8 cellular contexts compared by ENCODE assay signal in genomic region chr7:47180268-47180826, GRCh38.
DNase-seq lines count a peak whose midpoint lies in the region; ATAC-seq and TF ChIP-seq lines count a peak whose summit lies in the region.

No MANE protein-coding gene starts in this region.

- no peak overlapping the region for H3K9ac ChIP-seq in mammary epithelial cell (ENCODE audit: insufficient read depth, low read length)

- in situ Hi-C loops in mammary epithelial cell (cut with MboI; ENCODE audit: low sequenced_read_pairs in 2 of 2), result loop anchor here (10.0 kb wide), 1 partner anchor 1266 kb away; no protein-coding TSS in a partner anchor

- H3K4me2 ChIP-seq in mammary epithelial cell (ENCODE audit: insufficient read depth, low read depth, low read length), result no peak overlapping the region

- H3K27me3 ChIP-seq in cardiac muscle cell (no peaks in the 10 kb centered on the region), mammary epithelial cell (ENCODE audit: insufficient read depth, low read length) (no peaks in the 10 kb centered on the region), tibial artery (no peaks in the 10 kb centered on the region)

- no peaks in the 10 kb centered on the region for H3K9me3 ChIP-seq in cardiac muscle cell (ENCODE audit: low read depth)
- no peaks in the 10 kb centered on the region for H3K9me3 ChIP-seq in mammary epithelial cell (replicated peaks; ENCODE audit: insufficient read depth, low read length)
- no peaks in the 10 kb centered on the region for H3K9me3 ChIP-seq in tibial artery

- no peaks in the 10 kb centered on the region for H3K79me2 ChIP-seq in mammary epithelial cell (ENCODE audit: insufficient read depth, low read length)

- BruUV-seq in mammary epithelial cell (replicated peaks; lab: Mats Ljungman, UMichigan), result no TSS peak

- peak; percentile 93 for TF ChIP-seq CTCF in cardiac muscle cell (IDR thresholded peaks at IDR 0.05; ENCODE audit: low read depth, low read length)
- TF ChIP-seq CTCF in mammary epithelial cell (conservative IDR thresholded peaks at IDR 0.05 in 1 of 2, IDR thresholded peaks at IDR 0.05 in 1 of 2; ENCODE audit: extremely low read depth in 1 of 2, insufficient read depth in 1 of 2, low read depth in 1 of 2, low read length in 2 of 2), result peak; percentile 85
- peak; percentile 81 to 82 for TF ChIP-seq CTCF in tibial artery (IDR thresholded peaks at IDR 0.05)

- DNase-seq in cardiac muscle cell (ENCODE audit: low read depth in 1 of 2, low spot score in 1 of 2), result peak; percentile 79 to 80
- no peak for DNase-seq in cardiac septum (ENCODE audit: low spot score)
- peak; percentile 77 to 91 for DNase-seq in NCI-H524 (lab: John Stamatoyannopoulos, UW)
- DNase-seq in mammary epithelial cell, result peak; percentile 29
- peak; percentile 89 for DNase-seq in left kidney (ENCODE audit: low read depth, low spot score)
- peak in 1 of 2 donors; percentile 45 for DNase-seq in tibial artery
- DNase-seq in NCI-H1436 (lab: John Stamatoyannopoulos, UW), result no peak

- 58% methylated on average over 5 of the region's 5 CpGs for WGBS in mammary epithelial cell (ENCODE audit: low coverage, missing lambda C conversion rate)

- H3K4me3 ChIP-seq in cardiac muscle cell (no peak overlapping the region), mammary epithelial cell (replicated peaks in 1 of 3; ENCODE audit: insufficient read depth in 1 of 3, low read depth in 2 of 3, low read length in 3 of 3) (no peak overlapping the region), tibial artery (no peak overlapping the region)

- dilution Hi-C loops in mammary epithelial cell (cut with HindIII; ENCODE audit: low sequenced_read_pairs), result loop anchor here (5.0 kb wide), 1 partner anchor 77 kb away; no protein-coding TSS in a partner anchor

- H3K27ac ChIP-seq in cardiac muscle cell, result no peak overlapping the region
- no peak overlapping the region for H3K27ac ChIP-seq in mammary epithelial cell (ENCODE audit: insufficient read depth, low read depth, low read length)
- H3K27ac ChIP-seq in tibial artery, result no peak overlapping the region

- ATAC-seq in HG02884 (IDR thresholded peaks at IDR 0.05; ENCODE audit: unreplicated experiment), result peak; percentile 52

- CTCF ChIA-PET in mammary epithelial cell (lab: Charles Lee; ENCODE audit: low non-redundant PET), result no interaction called here

- H3K4me1 ChIP-seq in cardiac muscle cell (ENCODE audit: low read depth) (no peaks in the 10 kb centered on the region), mammary epithelial cell (ENCODE audit: insufficient read depth, low read length) (no peaks in the 10 kb centered on the region), tibial artery (peaks cover 0 to 50% (median 49%) of the 10 kb centered on the region in 4 donors)

- intact Hi-C loops in cardiac septum (cut with DNase I) (loop anchor here (1.0 to 10.0 kb wide), 3 partner anchors 72 to 1258 kb away; no protein-coding TSS in a partner anchor), mammary epithelial cell (cut with micrococcal nuclease) (loop anchor here (1.0 to 5.0 kb wide), 4 partner anchors 403 to 1263 kb away; no protein-coding TSS in a partner anchor), tibial artery (cut with DNase I; ENCODE audit: low total_unique reads) (loop anchor here (5.0 kb wide), 2 partner anchors 67 to 1263 kb away; no protein-coding TSS in a partner anchor)

- H3K36me3 ChIP-seq in cardiac muscle cell (no peaks in the 10 kb centered on the region), mammary epithelial cell (ENCODE audit: insufficient read depth, low read length) (no peaks in the 10 kb centered on the region), tibial artery (no peaks in the 10 kb centered on the region)

- H4K20me1 ChIP-seq in mammary epithelial cell (ENCODE audit: insufficient read depth, low read length), result no peaks in the 10 kb centered on the region

- no peak overlapping the region for H2AFZ ChIP-seq in mammary epithelial cell (ENCODE audit: low read depth, low read length)

Comparison
In these comparisons a context has a peak if more than half of its experiments do, and no peak if none do; other contexts are left out.
1. DNase-seq: peak in cardiac muscle cell (2 of 2), NCI-H524 (2 of 2), mammary epithelial cell (single experiment) and left kidney (single experiment); none in cardiac septum (single experiment) and NCI-H1436 (single experiment).
2. Peak in every context shown above with its lines, with median percentiles within 50 percentile points of each other: CTCF ChIP-seq.